ENCODE assay signal across 18 cellular contexts in genomic region chr6:165008971-165009370, GRCh38.
DNase-seq lines count a peak whose midpoint lies in the region.
"Had no signal": no experiment of that assay in that cellular context is flagged by ENCODE, and none has a peak within 500 bp of the region (broad histone marks: within the 10 kb centered on the region; RNA-seq: fewer than 3 reads in every experiment).

No MANE protein-coding gene starts in this region.

- no peak overlapping the region for H2AK5ac ChIP-seq in trophoblast cell (ENCODE audit: low read length)

- peak overlapping the region; percentile 39 for H3K4ac ChIP-seq in trophoblast cell (ENCODE audit: low read depth, low read length)

- H3K27ac ChIP-seq in trophoblast cell (ENCODE audit: low read depth, low read length) = no peak overlapping the region
- H3K27ac ChIP-seq: 22Rv1, A549, BLaER1, HL-60 had no signal

- H4K8ac ChIP-seq in trophoblast cell (ENCODE audit: low read depth, low read length) = no peak overlapping the region

- H2AFZ ChIP-seq in trophoblast cell (ENCODE audit: insufficient read depth, low read length, poor library complexity) = no peak overlapping the region

- H3K9me3 ChIP-seq in MG63 (no peaks in the 10 kb centered on the region; the same call in 1 of the 2 replicates), trophoblast cell (ENCODE audit: insufficient read depth, low read depth, low read length) (peaks cover 4% of the 10 kb centered on the region)
- H3K9me3 ChIP-seq: A549, BLaER1 had no signal

- H3K4me1 ChIP-seq in trophoblast cell (ENCODE audit: control insufficient read depth in 1 of 2, insufficient read depth in 2 of 2, low read length in 2 of 2) = peaks cover 2 to 16% of the 10 kb centered on the region in 2 experiments
- H3K4me1 ChIP-seq: A549, BLaER1 had no signal

- no peak overlapping the region for H3K23ac ChIP-seq in trophoblast cell (ENCODE audit: low read length)

- WGBS in trophoblast cell (ENCODE audit: extremely low coverage, insufficient coverage, insufficient read length) = no CpG with 5 or more reads among the region's 4 CpGs

- DNase-seq in Caki2 (ENCODE audit: low read depth) = peak; percentile 10
- peak; percentile 3 for DNase-seq in MG63
- peak; percentile 6 for DNase-seq in astrocyte of the hippocampus (ENCODE audit: low read depth, low spot score)
- DNase-seq in trophoblast cell = no peak
- DNase-seq in cerebellum (ENCODE audit: low spot score) = no peak
- no peak for DNase-seq in kidney glomerular epithelial cell (lab: John Stamatoyannopoulos, UW)
- DNase-seq in stimulated activated CD4-positive, alpha-beta T cell treated with anti-CD3 and anti-CD28 coated beads, Interleukin-4, amount 100 ng/mL, for 1 hour = no peak
- DNase-seq: Calu3; CD4-positive, alpha-beta memory T cell; DMS79 treated with DMSO at 0.1 percent for 48 hours; GF-D8; GOT3; H7; HFFc6 had no signal

- H3K36me3 ChIP-seq in MG63 (no peaks in the 10 kb centered on the region), trophoblast cell (ENCODE audit: control insufficient read depth in 1 of 2, insufficient read depth in 2 of 2, low read length in 2 of 2) (no peaks in the 10 kb centered on the region)
- H3K36me3 ChIP-seq: BLaER1 had no signal

- no peak overlapping the region for H2BK5ac ChIP-seq in trophoblast cell (ENCODE audit: low read depth, low read length, poor library complexity)

- in situ Hi-C loops in Caki2 (cut with HindIII; ENCODE audit: low pct_unique_long_range_greater_than_20kb, low sequenced_read_pairs) = no loop called here

- no peaks in the 10 kb centered on the region for H3K79me2 ChIP-seq in trophoblast cell (ENCODE audit: control insufficient read depth, insufficient read depth, low read length, poor library complexity)

- no peak overlapping the region for H3K14ac ChIP-seq in trophoblast cell (ENCODE audit: low read length)

- no peak overlapping the region for H4K12ac ChIP-seq in trophoblast cell (ENCODE audit: low read depth, low read length)

- no peak overlapping the region for H4K91ac ChIP-seq in trophoblast cell (ENCODE audit: low read depth, low read length)

- H3K4me3 ChIP-seq in MG63 (no peak overlapping the region), trophoblast cell (ENCODE audit: low read depth, low read length) (no peak overlapping the region)
- H3K4me3 ChIP-seq: A549, BLaER1 had no signal

- H3K27me3 ChIP-seq in MG63 = no peaks in the 10 kb centered on the region
- H3K27me3 ChIP-seq in trophoblast cell (ENCODE audit: insufficient read depth, low read length) = no peaks in the 10 kb centered on the region
- H3K27me3 ChIP-seq: BLaER1 had no signal

- no peak overlapping the region for H3K9ac ChIP-seq in trophoblast cell (ENCODE audit: low read length)
- H3K9ac ChIP-seq: BLaER1 had no signal

- peak overlapping the region; percentile 71 for H2BK12ac ChIP-seq in trophoblast cell (ENCODE audit: low read length)

- H3K18ac ChIP-seq in trophoblast cell (ENCODE audit: low read length) = no peak overlapping the region

- peak overlapping the region; percentile 38 for H2BK120ac ChIP-seq in trophoblast cell (ENCODE audit: insufficient read depth, low read length, poor library complexity)

- no peak overlapping the region for H3K4me2 ChIP-seq in trophoblast cell (ENCODE audit: low read length)
- H3K4me2 ChIP-seq: A549, BLaER1 had no signal

- H3K79me1 ChIP-seq in trophoblast cell (ENCODE audit: low read length) = peaks cover 6% of the 10 kb centered on the region

Comparison
In these comparisons a context has a peak if more than half of its experiments do, and no peak if none do; other contexts are left out.
1. DNase-seq: peak in Caki2 (single experiment), MG63 (single experiment) and astrocyte of the hippocampus (single experiment); none in trophoblast cell (0 of 2), cerebellum (single experiment), kidney glomerular epithelial cell (single experiment) and stimulated activated CD4-positive, alpha-beta T cell treated with anti-CD3 and anti-CD28 coated beads, Interleukin-4, amount 100 ng/mL, for 1 hour (single experiment).